In the genomic region with DNA sequence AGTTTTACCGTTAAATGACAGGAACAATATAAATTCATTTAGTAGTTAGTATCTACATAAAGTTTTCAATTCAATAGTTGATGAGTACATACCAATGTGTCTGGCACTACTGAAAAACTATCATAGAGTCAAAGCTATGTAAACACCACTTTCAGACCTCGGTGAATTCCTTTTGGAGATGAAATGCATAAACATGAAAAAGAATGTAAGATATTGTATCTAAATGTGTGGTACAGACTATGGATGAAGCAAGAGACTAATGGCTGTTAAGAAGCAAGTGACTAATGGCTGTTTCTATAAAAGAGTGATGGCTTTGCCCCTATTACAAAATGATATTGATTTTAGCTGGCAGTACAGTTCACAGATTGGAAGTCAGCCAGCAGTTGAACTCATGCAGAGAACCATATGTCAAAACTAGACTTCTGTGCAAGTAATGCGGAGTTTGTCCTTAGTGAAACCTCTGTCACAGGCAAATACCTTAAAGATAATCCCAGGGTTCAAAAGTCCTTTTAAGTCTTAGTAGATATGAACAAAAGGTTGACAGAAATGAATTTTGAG, we compare ENCODE assay signal across 17 cellular contexts.
A peak's percentile ranks its signal among the peaks of the same experiment; 100 is the strongest.
DNase-seq lines count a peak whose midpoint lies in the region; ATAC-seq, FAIRE-seq and TF ChIP-seq lines count a peak whose summit lies in the region.
"Had no signal": no experiment of that assay in that cellular context is flagged by ENCODE, and none has a peak within 500 bp of the region (broad histone marks: within the 10 kb centered on the region; RNA-seq: fewer than 3 reads in every experiment).

No MANE protein-coding gene starts in this region.

- H3K27me3 ChIP-seq in PC-3 (ENCODE audit: low read length), result no peaks in the 10 kb centered on the region
- H3K27me3 ChIP-seq: brain microvascular endothelial cell, thyroid gland had no signal

- no peak overlapping the region for H3K9ac ChIP-seq in PC-3 (ENCODE audit: low read length)

- POLR2A ChIA-PET in PC-3 (lab: Charles Lee; ENCODE audit: unreplicated experiment), result no interaction called here

- DNase-seq in GM19239 (ENCODE audit: insufficient read length, low spot score) (no peak), NCI-H1105 (lab: John Stamatoyannopoulos, UW) (peak; percentile 9), PC-3 (peak; percentile 37), fibroblast of peridontal ligament (ENCODE audit: extremely low read depth) (peak; percentile 43), NCI-H2227 (lab: John Stamatoyannopoulos, UW; ENCODE audit: unreplicated experiment) (no peak), hippocampal formation (lab: John Stamatoyannopoulos, UW) (no peak)
- DNase-seq: activated T-cell treated with anti-CD3 and anti-CD28 coated beads, Interleukin-2, amount 50 U/mL, for 4 hours; brain microvascular endothelial cell; Caco-2; erythroblast; kidney glomerular epithelial cell; mesenchymal stem cell; stimulated activated CD4-positive, alpha-beta T cell treated with anti-CD3 and anti-CD28 coated beads, Interleukin-12 subunit alpha, Interleukin-12 subunit beta, amount 100 ng/mL, for 4 hours; thyroid gland had no signal

- H3K36me3 ChIP-seq in PC-3 (ENCODE audit: low read depth, low read length), result no peaks in the 10 kb centered on the region
- H3K36me3 ChIP-seq: brain microvascular endothelial cell, thyroid gland had no signal

- no peak for ATAC-seq in PC-3
- no peak for ATAC-seq in HG03097 (IDR thresholded peaks at IDR 0.05; ENCODE audit: low FRiP score, unreplicated experiment)
- ATAC-seq: activated T-cell treated with anti-CD3 and anti-CD28 coated beads, Interleukin-2, amount 50 U/mL, for 4 hours; stimulated activated effector memory CD8-positive, alpha-beta T cell treated with anti-CD3 and anti-CD28 coated beads, Interleukin-12 subunit alpha, Interleukin-12 subunit beta, amount 100 ng/mL, for 72 hours had no signal

- H3K79me2 ChIP-seq in PC-3 (ENCODE audit: low read length), result no peaks in the 10 kb centered on the region

- BruUV-seq in PC-3 (replicated peaks; lab: Mats Ljungman, UMichigan), result no TSS peak

- TF ChIP-seq CTCF in PC-3 (conservative IDR thresholded peaks at IDR 0.05; ENCODE audit: low read depth, low read length), result no peak

- intact Hi-C loops in PC-3 (cut with micrococcal nuclease), result no loop called here

- no peak overlapping the region for H3K27ac ChIP-seq in PC-3 (ENCODE audit: low read length)
- H3K27ac ChIP-seq: brain microvascular endothelial cell, thyroid gland had no signal

- H3F3A ChIP-seq in PC-3 (ENCODE audit: low read length, unreplicated experiment), result no peaks in the 10 kb centered on the region

- no peaks in the 10 kb centered on the region; the same call in 1 of the 2 replicates for H3K9me2 ChIP-seq in PC-3 (replicated peaks; ENCODE audit: low read length)

- H3K4me2 ChIP-seq in PC-3 (ENCODE audit: low read length), result no peak overlapping the region

- no peaks in the 10 kb centered on the region for H4K20me1 ChIP-seq in PC-3 (ENCODE audit: low read length)

- H3K4me3 ChIP-seq in PC-3 (ENCODE audit: low read length), result no peak overlapping the region
- H3K4me3 ChIP-seq: thyroid gland had no signal

- 0 out of 2 replicates have a peak, but pooled peaks cover 4% of the 10 kb centered on the region for H3K4me1 ChIP-seq in PC-3 (ENCODE audit: insufficient read depth, low read length)
- H3K4me1 ChIP-seq: Caco-2, thyroid gland had no signal

- CTCF ChIA-PET in PC-3 (lab: Charles Lee), result no interaction called here

- peak; percentile 49 for FAIRE-seq in GM19239 (lab: Jason Lieb, UNC)
- FAIRE-seq: RCC 7860 had no signal

- no peaks in the 10 kb centered on the region for H3K9me3 ChIP-seq in PC-3 (ENCODE audit: low read length)
- H3K9me3 ChIP-seq: Caco-2, thyroid gland had no signal

- no peak overlapping the region for H2AFZ ChIP-seq in PC-3 (ENCODE audit: low read length)

Comparison
In these comparisons a context has a peak if more than half of its experiments do, and no peak if none do; other contexts are left out.
1. DNase-seq: peak in NCI-H1105 (single experiment), PC-3 (single experiment) and fibroblast of peridontal ligament (single experiment); none in GM19239 (single experiment), NCI-H2227 (single experiment) and hippocampal formation (0 of 2).